8 cellular contexts compared by ENCODE assay signal in the genomic region with DNA sequence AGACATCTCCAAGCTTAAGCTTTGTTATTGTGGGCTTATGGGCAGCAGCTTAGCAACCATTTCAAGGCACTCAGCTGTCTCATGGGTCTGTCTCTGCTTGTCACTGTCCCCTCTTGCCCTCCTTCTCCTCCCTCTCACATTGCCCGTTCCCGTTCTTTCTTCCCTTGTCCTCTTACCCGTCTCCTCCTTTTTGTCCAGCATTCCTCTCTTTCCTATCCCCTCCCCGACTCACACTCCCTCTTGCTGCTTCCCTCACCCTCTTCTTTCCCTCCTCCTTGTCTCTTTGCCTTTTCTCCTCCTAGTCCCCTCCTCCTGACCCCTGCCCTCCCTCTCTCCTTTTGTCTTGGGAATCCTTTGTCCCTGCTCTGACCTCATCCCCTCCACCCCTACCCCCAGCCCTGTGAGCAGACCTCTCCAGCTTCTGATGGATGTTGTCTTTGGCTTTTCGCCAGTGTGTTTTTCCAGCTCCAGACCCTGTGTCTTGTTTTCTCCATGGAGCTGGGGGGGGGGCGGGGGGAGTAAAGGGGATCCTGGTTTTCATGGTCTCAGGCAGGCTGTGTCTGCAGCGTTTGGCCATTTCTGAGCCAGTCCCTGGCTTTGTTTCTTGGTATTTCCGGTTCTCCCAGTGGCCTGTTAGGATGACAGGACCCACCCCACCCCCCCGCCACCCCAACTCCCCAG. TPM values are rescaled to one million over a fixed set of nuclear protein-coding genes. Genes with fewer than 3 reads are reported as not detected.
DNase-seq lines count a peak whose midpoint lies in the region; ATAC-seq and TF ChIP-seq lines count a peak whose summit lies in the region.

No MANE protein-coding gene starts in this region.

- in situ Hi-C loops in HAP-1 (cut with MboI; ENCODE audit: low sequenced_read_pairs): no loop called here

- intact Hi-C loops in left ventricle myocardium superior (cut with micrococcal nuclease) (no loop called here), sigmoid colon (cut with DNase I) (no loop called here)

- DNase-seq in HAP-1 (ENCODE audit: low spot score in 2 of 2): peak; percentile 84 to 89
- DNase-seq in SHP77 (lab: John Stamatoyannopoulos, UW): peak; percentile 74 to 90
- peak; percentile 52 for DNase-seq in left ventricle myocardium superior
- peak; percentile 69 for DNase-seq in sigmoid colon
- no peak for DNase-seq in UCSD-AML1 (lab: John Stamatoyannopoulos, UW; ENCODE audit: unreplicated experiment)
- no peak for DNase-seq in NCI-H526 (lab: John Stamatoyannopoulos, UW)

- H3K4me1 ChIP-seq in HAP-1 (peaks cover 28% of the 10 kb centered on the region), sigmoid colon (peaks cover 0 to 70% (median 43%) of the 10 kb centered on the region in 4 donors)

- H3K4me3 ChIP-seq in HAP-1: no peak overlapping the region
- H3K4me3 ChIP-seq in sigmoid colon: no peak overlapping the region

- H3K9me3 ChIP-seq in HAP-1 (no peaks in the 10 kb centered on the region), sigmoid colon (no peaks in the 10 kb centered on the region)

- TF ChIP-seq CTCF in sigmoid colon (IDR thresholded peaks at IDR 0.05): no peak

- WGBS in sigmoid colon, 2 donors: 70 to 74% methylated on average over 9 of the region's 9 CpGs

- TF ChIP-seq POLR2A in sigmoid colon (IDR thresholded peaks at IDR 0.05): no peak

- peak overlapping the region; percentile 13 to 66 (median 58) for H3K27ac ChIP-seq in sigmoid colon

- ATAC-seq in left ventricle myocardium superior (peak; percentile 86), GM21576 (IDR thresholded peaks at IDR 0.05; ENCODE audit: unreplicated experiment) (no peak), GM19328 (IDR thresholded peaks at IDR 0.05; ENCODE audit: unreplicated experiment) (no peak)

- H3K36me3 ChIP-seq in HAP-1 (replicated peaks) (no peaks in the 10 kb centered on the region), sigmoid colon (no peaks in the 10 kb centered on the region)

- no peaks in the 10 kb centered on the region for H3K27me3 ChIP-seq in HAP-1 (ENCODE audit: low read depth)
- H3K27me3 ChIP-seq in sigmoid colon: no peaks in the 10 kb centered on the region

- no peak for TF ChIP-seq EP300 in sigmoid colon (IDR thresholded peaks at IDR 0.05)

RNA-seq across cellular contexts. Expression of gene TRAK1, which starts 47.9 kb away (rescaled TPM):
- total RNA-seq in left ventricle myocardium superior (323 TPM), sigmoid colon (10 to 100 TPM; 17.6 to 42.7 (median 27.2) TPM)
- 10 to 100 TPM; 31.8 to 39.5 (median 37.9) TPM for polyA plus RNA-seq in sigmoid colon

Comparison
In these comparisons a context has a peak if more than half of its experiments do, and no peak if none do; other contexts are left out.
1. DNase-seq: peak in HAP-1 (2 of 2), SHP77 (2 of 2), left ventricle myocardium superior (single experiment) and sigmoid colon (single experiment); none in UCSD-AML1 (single experiment) and NCI-H526 (0 of 2).